In genomic region chr12:25249951-25250738, GRCh38 we compare ENCODE assay signal across 8 cellular contexts. TPM values are rescaled to one million over a fixed set of nuclear protein-coding genes. Genes with fewer than 3 reads are reported as not detected.
DNase-seq lines count a peak whose midpoint lies in the region; ATAC-seq and TF ChIP-seq lines count a peak whose summit lies in the region.

No MANE protein-coding gene starts in this region.

- no peak for TF ChIP-seq CTCF in C4-2B (conservative IDR thresholded peaks at IDR 0.05)
- no peak for TF ChIP-seq CTCF in retinal pigment epithelial cell (conservative IDR thresholded peaks at IDR 0.05; ENCODE audit: low read depth, low read length)

- H3K4me3 ChIP-seq in retinal pigment epithelial cell (ENCODE audit: low read length) = peak overlapping the region; percentile 96

- DNase-seq in HT1080 (ENCODE audit: low read depth) (peak; percentile 15), T-cell (peak; percentile 0 to 52 (median 32)), anterior cingulate cortex (lab: John Stamatoyannopoulos, UW) (peak in 36 of 58 donors; percentile 9 to 68 (median 40)), hypothalamus (lab: John Stamatoyannopoulos, UW) (peak in 34 of 51 donors; percentile 7 to 60 (median 37)), retinal pigment epithelial cell (ENCODE audit: low read depth) (no peak), HCEC 1CT (no peak)

- ATAC-seq in GM19452 (IDR thresholded peaks at IDR 0.05; ENCODE audit: unreplicated experiment) (peak; percentile 30), T-cell (replicated peaks in 1 of 4) (peak; percentile 52 to 64 (median 62))

- peak overlapping the region; percentile 84 for H3K27ac ChIP-seq in C4-2B

- CTCF ChIA-PET in T-cell (lab: Charles Lee) = interaction anchor here (0.6 to 3.0 kb wide), 6 partner anchors 9 to 198 kb away, joined by 3 to 26 read pairs (median 4); no protein-coding TSS in a partner anchor

- H3K27ac Mint-ChIP-seq in T-cell = peak overlapping the region; percentile 86 to 87

- H3K9me3 Mint-ChIP-seq in T-cell = no peaks in the 10 kb centered on the region

- H3K4me3 Mint-ChIP-seq in T-cell = peak overlapping the region; percentile 87 to 91 (median 91)

- peaks cover 13% of the 10 kb centered on the region for H3K36me3 Mint-ChIP-seq in T-cell

- H3K27me3 Mint-ChIP-seq in T-cell = no peaks in the 10 kb centered on the region

- H3K4me1 Mint-ChIP-seq in T-cell = peaks cover 51 to 62% (median 54%) of the 10 kb centered on the region in 3 donors

- POLR2A ChIA-PET in T-cell (lab: Charles Lee) = interaction anchor here (0.7 to 1.4 kb wide), 8 partner anchors 9 to 261 kb away, joined by 3 to 11 read pairs (median 5); partner anchors contain the start of genes DNAI7 (in 1 of the 2) and ETFRF1 (in 1 of the 2)

RNA-seq across cellular contexts. Expression of gene KRAS, which starts 0.6 kb away (rescaled TPM):
- 7.7 and 11.2 TPM in 2 replicates for total RNA-seq in HT1080 (2014; rRNA removed; shearing (Covaris generic))
- 22.6 and 25.9 TPM in 2 replicates for polyA plus RNA-seq in HT1080 (2015; cell fraction: cytosol; rRNA removed)
- polyA plus RNA-seq in HT1080 (2015; cell fraction: nucleus; rRNA removed) = 14.4 and 15.3 TPM in 2 replicates
- total RNA-seq in T-cell = 10 to 100 TPM; 29.1 to 44.1 (median 31.5) TPM

RNA-seq across cellular contexts. Expression of gene ETFRF1, which starts 55.1 kb away (rescaled TPM):
- total RNA-seq in HT1080 (2014; rRNA removed; shearing (Covaris generic)) = 6.5 and 7.6 TPM in 2 replicates
- 26.9 and 30.7 TPM in 2 replicates for polyA plus RNA-seq in HT1080 (2015; cell fraction: cytosol; rRNA removed)
- polyA plus RNA-seq in HT1080 (2015; cell fraction: nucleus; rRNA removed) = 10.2 and 16.7 TPM in 2 replicates
- 10 to 100 TPM; 20.0 to 34.4 (median 22.1) TPM for total RNA-seq in T-cell

RNA-seq across cellular contexts. Expression of gene DNAI7, which starts 55.2 kb away (rescaled TPM):
- total RNA-seq in HT1080 (2014; rRNA removed; shearing (Covaris generic)) = not detected in 2 replicates
- 0.03 and 0.09 TPM in 2 replicates for polyA plus RNA-seq in HT1080 (2015; cell fraction: cytosol; rRNA removed)
- polyA plus RNA-seq in HT1080 (2015; cell fraction: nucleus; rRNA removed) = 0.07 and 0.08 TPM in 2 replicates
- under 1 TPM in 3 of 5 donors, not detected in 2; 0.16 to 0.90 (median 0.30) TPM for total RNA-seq in T-cell

Comparison
In these comparisons a context has a peak if more than half of its experiments do, and no peak if none do; other contexts are left out.
1. DNase-seq: peak in HT1080 (single experiment), T-cell (34 of 34), anterior cingulate cortex (36 of 58) and hypothalamus (34 of 51); none in retinal pigment epithelial cell (single experiment) and HCEC 1CT (single experiment).